In the genomic region with DNA sequence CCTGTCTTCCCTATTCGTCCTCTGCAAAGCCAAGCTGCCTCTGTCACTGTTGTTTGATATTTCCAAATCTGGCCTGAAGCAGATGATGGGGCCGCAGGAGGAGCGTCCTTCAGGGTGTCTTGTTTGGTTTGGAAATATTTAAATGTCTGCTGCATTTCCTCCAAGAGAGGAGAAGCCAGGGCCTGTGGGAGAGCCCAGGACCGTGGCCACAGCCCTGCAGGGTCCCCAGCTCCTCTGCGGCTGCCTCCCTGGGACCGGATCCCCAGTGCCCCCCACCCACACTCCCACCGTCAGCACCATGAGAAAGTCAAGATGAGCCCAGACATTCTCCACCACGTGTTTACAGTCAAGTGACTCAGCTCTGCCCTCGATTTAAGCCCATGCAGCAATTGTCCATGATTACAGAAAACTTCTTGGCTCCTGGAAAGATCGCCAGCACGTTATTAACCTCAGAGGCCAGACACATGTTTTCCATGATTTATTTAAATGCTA, we compare ENCODE assay signal across 1 cellular context.
TF ChIP-seq lines count a peak whose summit lies in the region.

No MANE protein-coding gene starts in this region.

TF ChIP-seq in IMR-90, 13 proteins besides CTCF, POLR2A, EP300 and RAD21:
- TF ChIP-seq BHLHE40 (IDR thresholded peaks at IDR 0.05; ENCODE audit: low read depth, low read length): peak; percentile 78
- no peak for TF ChIP-seq RCOR1 (IDR thresholded peaks at IDR 0.05; ENCODE audit: insufficient replicate concordance, low read length)
- peak; percentile 77 for TF ChIP-seq MXI1 (IDR thresholded peaks at IDR 0.05; ENCODE audit: borderline replicate concordance, low read depth, low read length)
- TF ChIP-seq CEBPB (IDR thresholded peaks at IDR 0.05; ENCODE audit: low read depth, low read length): no peak
- TF ChIP-seq RFX5 (IDR thresholded peaks at IDR 0.05; ENCODE audit: low read depth, low read length): no peak
- TF ChIP-seq MAZ (IDR thresholded peaks at IDR 0.05; ENCODE audit: borderline replicate concordance, low read depth, low read length): no peak
- TF ChIP-seq CHD1 (IDR thresholded peaks at IDR 0.05; ENCODE audit: low read depth, low read length): no peak
- TF ChIP-seq NFE2L2 (IDR thresholded peaks at IDR 0.05; ENCODE audit: low read depth, low read length): peak; percentile 29; the same call in 1 of the 2 replicates
- TF ChIP-seq SMC3 (IDR thresholded peaks at IDR 0.05; ENCODE audit: low read depth, low read length): no peak
- peak; percentile 81 for TF ChIP-seq USF2 (IDR thresholded peaks at IDR 0.05; ENCODE audit: low read depth, low read length)
- TF ChIP-seq MAFK (IDR thresholded peaks at IDR 0.05; ENCODE audit: low read depth, low read length): peak; percentile 55; the same call in 1 of the 2 replicates
- TF ChIP-seq, protein P1, sequence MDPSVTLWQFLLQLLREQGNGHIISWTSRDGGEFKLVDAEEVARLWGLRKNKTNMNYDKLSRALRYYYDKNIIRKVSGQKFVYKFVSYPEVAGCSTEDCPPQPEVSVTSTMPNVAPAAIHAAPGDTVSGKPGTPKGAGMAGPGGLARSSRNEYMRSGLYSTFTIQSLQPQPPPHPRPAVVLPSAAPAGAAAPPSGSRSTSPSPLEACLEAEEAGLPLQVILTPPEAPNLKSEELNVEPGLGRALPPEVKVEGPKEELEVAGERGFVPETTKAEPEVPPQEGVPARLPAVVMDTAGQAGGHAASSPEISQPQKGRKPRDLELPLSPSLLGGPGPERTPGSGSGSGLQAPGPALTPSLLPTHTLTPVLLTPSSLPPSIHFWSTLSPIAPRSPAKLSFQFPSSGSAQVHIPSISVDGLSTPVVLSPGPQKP (IDR thresholded peaks at IDR 0.05; ENCODE audit: borderline replicate concordance, low read depth, low read length): no peak
- peak; percentile 74 for TF ChIP-seq FOS (IDR thresholded peaks at IDR 0.05; ENCODE audit: low read depth, low read length)
